Comparison of ENCODE assay signal across 8 cellular contexts in the genomic region with DNA sequence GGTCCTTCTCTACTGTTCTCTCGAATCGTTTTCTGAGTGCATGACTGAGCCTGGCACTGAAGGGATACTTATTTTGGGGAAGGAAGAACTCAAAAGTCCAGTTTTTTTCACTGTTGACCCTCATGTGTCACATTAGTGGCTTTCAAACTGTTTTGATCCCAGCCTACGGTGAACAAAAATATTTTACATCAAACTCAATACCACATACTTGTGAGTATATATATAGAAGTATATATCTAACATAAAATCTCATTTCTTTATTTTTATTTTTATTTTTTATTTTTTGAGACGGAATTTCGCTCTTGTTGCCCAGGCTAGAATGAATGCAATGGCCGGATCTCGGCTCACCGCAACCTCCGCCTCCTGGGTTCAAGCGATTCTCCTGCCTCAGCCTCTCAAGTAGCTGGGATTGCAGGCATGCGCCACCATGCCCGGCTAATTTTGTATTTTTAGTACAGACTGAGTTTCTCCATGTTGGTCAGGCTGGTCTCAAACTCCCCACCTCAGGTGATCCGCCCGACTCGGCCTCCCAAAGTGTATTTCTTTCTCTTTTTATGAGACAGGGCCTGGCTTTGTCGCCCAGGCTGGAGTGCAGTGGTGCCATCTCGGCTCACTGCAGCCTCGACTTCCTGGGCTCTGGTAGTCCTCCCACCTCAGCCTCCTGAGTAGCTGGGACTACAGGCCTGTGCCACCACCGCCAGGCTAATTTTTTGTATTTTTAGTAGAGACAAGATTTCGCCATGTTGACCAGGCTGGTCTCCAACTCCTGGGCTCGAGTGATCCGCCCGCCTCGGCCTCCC. TPM values are rescaled to one million over a fixed set of nuclear protein-coding genes. Genes with fewer than 3 reads are reported as not detected.
DNase-seq lines count a peak whose midpoint lies in the region; ATAC-seq and TF ChIP-seq lines count a peak whose summit lies in the region.
"Not testable (repeated sequence)": the region's sequence is repeated elsewhere in the genome, so short reads cannot be mapped to it uniquely, and the experiment has no call there.

No MANE protein-coding gene starts in this region.

- H3K4me1 ChIP-seq in mammary epithelial cell (ENCODE audit: insufficient read depth, low read length); lung (ENCODE audit: control insufficient read depth in 2 of 2, insufficient read depth in 2 of 2, low read length in 2 of 2); prostate gland (replicated peaks): not testable (repeated sequence)
- H3K4me1 ChIP-seq in transverse colon, result peaks cover 3 to 19% (median 9%) of the 10 kb centered on the region in 4 donors

- DNase-seq in Calu3; NB4 (ENCODE audit: low read depth); activated CD8-positive, alpha-beta T cell treated with anti-CD3 and anti-CD28 coated beads for 36 hours; mammary epithelial cell; fibroblast of villous mesenchyme (ENCODE audit: low read depth); lung (ENCODE audit: low spot score); prostate gland (ENCODE audit: low spot score); transverse colon: not testable (repeated sequence)

- POLR2A ChIA-PET in activated CD8-positive, alpha-beta T cell treated with anti-CD3 and anti-CD28 coated beads for 36 hours (lab: Charles Lee), result interaction anchor here (1.1 kb wide), 1 partner anchor 65 kb away, joined by 3 read pairs; a partner anchor contains a TSS

- H3K4me2 ChIP-seq in mammary epithelial cell (ENCODE audit: insufficient read depth, low read depth, low read length), result peak overlapping the region; percentile 82

- dilution Hi-C loops in mammary epithelial cell (cut with HindIII; ENCODE audit: low sequenced_read_pairs), result not testable (repeated sequence)

- H3K27me3 ChIP-seq in mammary epithelial cell (ENCODE audit: insufficient read depth, low read length); lung (ENCODE audit: control insufficient read depth, insufficient read depth); prostate gland (replicated peaks; ENCODE audit: insufficient read depth); transverse colon: not testable (repeated sequence)

- peak overlapping the region; percentile 98 for H2AFZ ChIP-seq in mammary epithelial cell (ENCODE audit: low read depth, low read length)

- TF ChIP-seq POLR2A in NB4 (IDR thresholded peaks at IDR 0.05; ENCODE audit: extremely low read depth, insufficient read length); prostate gland (IDR thresholded peaks at IDR 0.05); transverse colon (IDR thresholded peaks at IDR 0.05): not testable (repeated sequence)

- H3K4me1 Mint-ChIP-seq in Calu3 (ENCODE audit: low read depth, unreplicated experiment), result not testable (repeated sequence)
- H3K4me1 Mint-ChIP-seq in activated CD8-positive, alpha-beta T cell treated with anti-CD3 and anti-CD28 coated beads for 36 hours (ENCODE audit: low read depth), result peaks cover 17% of the 10 kb centered on the region

- not testable (repeated sequence) for H3K9me3 Mint-ChIP-seq in Calu3 (ENCODE audit: low read depth, unreplicated experiment); activated CD8-positive, alpha-beta T cell treated with anti-CD3 and anti-CD28 coated beads for 36 hours

- TF ChIP-seq EP300 in transverse colon (IDR thresholded peaks at IDR 0.05; ENCODE audit: low read depth), result not testable (repeated sequence)

- peaks cover 13% of the 10 kb centered on the region for H3K27me3 Mint-ChIP-seq in Calu3 (ENCODE audit: unreplicated experiment)
- not testable (repeated sequence) for H3K27me3 Mint-ChIP-seq in activated CD8-positive, alpha-beta T cell treated with anti-CD3 and anti-CD28 coated beads for 36 hours

- BruUV-seq in Calu3 (replicated peaks; lab: Mats Ljungman, UMichigan) (TSS peak; percentile 85), mammary epithelial cell (replicated peaks; lab: Mats Ljungman, UMichigan) (TSS peak; percentile 83)

- peak overlapping the region; percentile 93 for H3K9ac ChIP-seq in mammary epithelial cell (ENCODE audit: insufficient read depth, low read length)

- H3K36me3 ChIP-seq in mammary epithelial cell (ENCODE audit: insufficient read depth, low read length); lung (ENCODE audit: control insufficient read depth in 2 of 2, insufficient read depth in 2 of 2, low read length in 2 of 2); prostate gland; transverse colon: not testable (repeated sequence)

- H3K9me3 ChIP-seq in mammary epithelial cell (replicated peaks; ENCODE audit: insufficient read depth, low read length); lung (ENCODE audit: control insufficient read depth in 2 of 2, insufficient read depth in 1 of 2, low read length in 1 of 2); prostate gland; transverse colon: not testable (repeated sequence)

- TF ChIP-seq CTCF in Calu3 (IDR thresholded peaks at IDR 0.05; ENCODE audit: unreplicated experiment); NB4 (IDR thresholded peaks at IDR 0.05; ENCODE audit: low read depth, low read length); activated CD8-positive, alpha-beta T cell treated with anti-CD3 and anti-CD28 coated beads for 36 hours (IDR thresholded peaks at IDR 0.05); mammary epithelial cell (conservative IDR thresholded peaks at IDR 0.05 in 1 of 2, IDR thresholded peaks at IDR 0.05 in 1 of 2; ENCODE audit: extremely low read depth in 1 of 2, insufficient read depth in 1 of 2, low read depth in 1 of 2, low read length in 2 of 2); fibroblast of villous mesenchyme (IDR thresholded peaks at IDR 0.05; ENCODE audit: insufficient read depth, low read depth, low read length); lung (IDR thresholded peaks at IDR 0.05; ENCODE audit: control extremely low read depth, extremely low read depth); prostate gland (IDR thresholded peaks at IDR 0.05); transverse colon (IDR thresholded peaks at IDR 0.05): not testable (repeated sequence)

- intact Hi-C loops in Calu3 (cut with micrococcal nuclease; ENCODE audit: unreplicated experiment); activated CD8-positive, alpha-beta T cell treated with anti-CD3 and anti-CD28 coated beads for 36 hours (cut with micrococcal nuclease); transverse colon (cut with DNase I; ENCODE audit: low total_unique reads): not testable (repeated sequence)
- intact Hi-C loops in mammary epithelial cell (cut with micrococcal nuclease), result loop anchor here (2.0 to 10.0 kb wide), 4 partner anchors 54 to 764 kb away; a partner anchor contains a TSS
- intact Hi-C loops in prostate gland (cut with DNase I), result loop anchor here (10.0 kb wide), 1 partner anchor 54 kb away; a partner anchor contains a TSS

- not testable (repeated sequence) for H4K20me1 ChIP-seq in mammary epithelial cell (ENCODE audit: insufficient read depth, low read length)

- in situ Hi-C loops in mammary epithelial cell (cut with MboI; ENCODE audit: low sequenced_read_pairs in 2 of 2); transverse colon (cut with MboI; ENCODE audit: low pct_ligation_motif_present in 1 of 4, low pct_unique_long_range_greater_than_20kb in 1 of 4, low sequenced_read_pairs in 3 of 4): not testable (repeated sequence)

- 85% methylated on average over 21 of the region's 24 CpGs for WGBS in mammary epithelial cell (ENCODE audit: low coverage, missing lambda C conversion rate)
- WGBS in lung, 2 donors, result 82 to 83% methylated on average over 24 of the region's 24 CpGs
- WGBS in prostate gland, result 85% methylated on average over 24 of the region's 24 CpGs
- WGBS in transverse colon (ENCODE audit: low coverage in 1 of 2), 2 donors, result 79 to 86% methylated on average over 14 to 24 of the region's 24 CpGs

- H3K79me2 ChIP-seq in mammary epithelial cell (ENCODE audit: insufficient read depth, low read length), result peaks cover 11% of the 10 kb centered on the region

- peak overlapping the region; percentile 100 for H3K27ac Mint-ChIP-seq in Calu3 (ENCODE audit: unreplicated experiment)
- peak overlapping the region; percentile 98 for H3K27ac Mint-ChIP-seq in activated CD8-positive, alpha-beta T cell treated with anti-CD3 and anti-CD28 coated beads for 36 hours

- H3K27ac ChIP-seq in mammary epithelial cell (ENCODE audit: insufficient read depth, low read depth, low read length) (peak overlapping the region; percentile 84), lung (ENCODE audit: low read depth in 1 of 2, low read length in 1 of 2) (peak overlapping the region; percentile 98 to 99), prostate gland (peak overlapping the region; percentile 93), transverse colon (peak overlapping the region; percentile 93 to 98 (median 98))

- peak overlapping the region; percentile 99 for H3K4me3 Mint-ChIP-seq in Calu3 (ENCODE audit: low read depth, unreplicated experiment)
- peak overlapping the region; percentile 98 for H3K4me3 Mint-ChIP-seq in activated CD8-positive, alpha-beta T cell treated with anti-CD3 and anti-CD28 coated beads for 36 hours

- peaks cover 18% of the 10 kb centered on the region for H3K36me3 Mint-ChIP-seq in Calu3 (ENCODE audit: insufficient read depth, unreplicated experiment)
- H3K36me3 Mint-ChIP-seq in activated CD8-positive, alpha-beta T cell treated with anti-CD3 and anti-CD28 coated beads for 36 hours (ENCODE audit: low read depth), result not testable (repeated sequence)

- peak overlapping the region; percentile 80 for H3K4me3 ChIP-seq in NB4 (ENCODE audit: low read depth, low read length)
- peak overlapping the region; percentile 27 to 68 (median 63) for H3K4me3 ChIP-seq in mammary epithelial cell (replicated peaks in 1 of 3; ENCODE audit: insufficient read depth in 1 of 3, low read depth in 2 of 3, low read length in 3 of 3)
- peak overlapping the region; percentile 88 for H3K4me3 ChIP-seq in fibroblast of villous mesenchyme (ENCODE audit: low read depth, low read length)
- peak overlapping the region; percentile 15 for H3K4me3 ChIP-seq in lung
- peak overlapping the region; percentile 55 to 56 for H3K4me3 ChIP-seq in prostate gland
- H3K4me3 ChIP-seq in transverse colon, result peak overlapping the region; percentile 43 to 67 (median 60)

- CTCF ChIA-PET in Calu3 (lab: Charles Lee); activated CD8-positive, alpha-beta T cell treated with anti-CD3 and anti-CD28 coated beads for 36 hours (lab: Charles Lee); mammary epithelial cell (lab: Charles Lee; ENCODE audit: low non-redundant PET): not testable (repeated sequence)

- ATAC-seq in activated CD8-positive, alpha-beta T cell treated with anti-CD3 and anti-CD28 coated beads for 36 hours; lung (ENCODE audit: insufficient read depth, low FRiP score): not testable (repeated sequence)

RNA-seq across cellular contexts. Expression of a gene that starts 0.8 kb away (rescaled TPM):
- total RNA-seq in Calu3 (2022), result 11.6 and 12.3 TPM in 2 replicates
- 10 to 100 TPM; 14.7 to 16.7 TPM for total RNA-seq in activated CD8-positive, alpha-beta T cell treated with anti-CD3 and anti-CD28 coated beads for 36 hours
- total RNA-seq in mammary epithelial cell, result 10 to 100 TPM; 14.0 to 14.5 TPM
- polyA plus RNA-seq in mammary epithelial cell, result 5.1 TPM
- 14.5 TPM for polyA minus RNA-seq in mammary epithelial cell
- total RNA-seq in fibroblast of villous mesenchyme, result 9.0 and 14.7 TPM in 2 replicates
- 10 to 100 TPM; 12.0 to 16.0 TPM for total RNA-seq in lung
- polyA plus RNA-seq in lung, result 1 to 10 TPM; 3.9 to 4.9 TPM
- 10 to 100 TPM; 14.8 to 16.1 TPM for total RNA-seq in prostate gland
- total RNA-seq in transverse colon, result 10 to 100 TPM; 12.8 to 36.4 (median 15.8) TPM

RNA-seq across cellular contexts. Expression of a gene that starts 52.2 kb away (rescaled TPM):
- total RNA-seq in Calu3 (2022) (31.4 and 36.2 TPM in 2 replicates), mammary epithelial cell (10 to 100 TPM; 32.8 to 40.3 TPM), fibroblast of villous mesenchyme (34.5 and 39.0 TPM in 2 replicates), lung (10 to 100 TPM; 25.7 to 28.6 TPM), prostate gland (10 to 100 TPM; 25.2 to 81.3 TPM), transverse colon (100 to 1,000 TPM; 160 to 313 (median 161) TPM)
- 10 to 100 TPM; 18.2 to 19.5 TPM for total RNA-seq in activated CD8-positive, alpha-beta T cell treated with anti-CD3 and anti-CD28 coated beads for 36 hours
- polyA plus RNA-seq in mammary epithelial cell (22.2 TPM), lung (10 to 100 TPM; 10.5 to 12.6 TPM)
- polyA minus RNA-seq in mammary epithelial cell, result 40.2 TPM

Comparison
In these comparisons a context has a peak if more than half of its experiments do, and no peak if none do; other contexts are left out.
1. H3K4me3 ChIP-seq: peak in every context shown above with its lines; median percentile 88 in fibroblast of villous mesenchyme; 80 in NB4; 63 in mammary epithelial cell; 60 in transverse colon; 56 in prostate gland; 15 in lung.